ENCODE assay signal across 8 cellular contexts in the genomic region with DNA sequence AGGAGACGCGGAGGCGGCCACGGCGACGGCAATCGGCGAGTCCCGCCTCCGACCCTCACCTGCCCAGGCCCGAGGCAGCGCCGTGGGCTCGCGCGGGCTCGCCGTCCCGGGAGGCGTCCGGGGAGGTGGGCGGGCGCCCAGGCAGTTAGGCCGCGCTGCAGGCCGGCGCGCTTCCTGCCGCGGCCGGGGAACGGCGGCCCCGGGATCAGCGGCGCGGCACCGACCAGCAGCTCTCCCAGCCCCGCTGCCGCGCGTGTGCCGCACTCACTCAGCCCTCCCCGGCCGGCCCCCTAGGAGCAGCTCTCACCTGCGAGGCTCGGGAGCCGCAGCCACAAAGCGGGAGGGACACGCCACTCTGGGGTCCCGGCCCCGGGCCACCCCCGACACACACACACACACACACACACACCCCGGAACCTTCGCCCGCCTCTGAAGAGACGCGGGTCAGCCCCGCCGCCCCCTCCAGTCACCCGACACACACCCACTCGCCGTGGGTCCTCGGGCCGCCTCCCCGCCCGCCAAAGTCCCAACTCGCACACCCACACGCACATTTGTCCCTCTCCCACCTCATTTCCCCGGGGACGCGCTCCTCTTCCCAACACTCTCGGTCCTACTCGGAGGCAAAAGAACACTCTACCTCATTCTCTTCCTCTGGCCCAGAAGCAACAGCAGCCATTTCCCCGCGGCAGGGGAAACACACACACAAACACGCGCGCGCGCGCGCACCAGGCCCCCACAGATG. TPM values are rescaled to one million over a fixed set of nuclear protein-coding genes. Genes with fewer than 3 reads are reported as not detected.
A peak's percentile ranks its signal among the peaks of the same experiment; 100 is the strongest.
DNase-seq lines count a peak whose midpoint lies in the region; ATAC-seq and TF ChIP-seq lines count a peak whose summit lies in the region.

CNOT6L (minus strand) TSS at position 702 of the 742 bp plus-strand sequence; CDS start at position 642, 60 bp downstream.

- peak; percentile 25 for ATAC-seq in HG02763 (IDR thresholded peaks at IDR 0.05; ENCODE audit: unreplicated experiment)

- under 1% methylated on average over 83 of the region's 83 CpGs for WGBS in liver

- no peaks in the 10 kb centered on the region for H3K9me3 ChIP-seq in liver (ENCODE audit: control insufficient read depth in 4 of 4, low read length in 3 of 4)

- H3K4me3 ChIP-seq in GM12875 (ENCODE audit: low read depth, low read length) (peak within 1 kb of the TSS; percentile 90), liver (ENCODE audit: low read depth in 1 of 3, low read length in 3 of 3) (peak within 1 kb of the TSS; percentile 86 to 98 (median 94))

- TF ChIP-seq CTCF in GM12875 (IDR thresholded peaks at IDR 0.05; ENCODE audit: borderline replicate concordance, insufficient read depth, low read depth, low read length) (no peak), liver (IDR thresholded peaks at IDR 0.05; ENCODE audit: low read depth, low read length, missing input control) (no peak)

- H3K36me3 ChIP-seq in liver (ENCODE audit: control insufficient read depth in 4 of 4, insufficient read depth in 3 of 4, low read depth in 1 of 4, low read length in 3 of 4): no peaks in the 10 kb centered on the region

- no peaks in the 10 kb centered on the region for H3K27me3 ChIP-seq in liver (ENCODE audit: control insufficient read depth in 4 of 4, insufficient read depth in 4 of 4, low read length in 3 of 4)

- peaks cover 2 to 46% (median 32%) of the 10 kb centered on the region in 4 donors for H3K4me1 ChIP-seq in liver (ENCODE audit: control insufficient read depth in 4 of 4, insufficient read depth in 4 of 4, low read length in 3 of 4)

- peak; percentile 54 for DNase-seq in NCI-H345 (lab: John Stamatoyannopoulos, UW)
- DNase-seq in activated CD4-positive, alpha-beta T cell treated with anti-CD3 and anti-CD28 coated beads, Interleukin-2, amount 50 U/mL, for 48 hours: peak; percentile 71 to 80
- DNase-seq in dermis microvascular lymphatic vessel endothelial cell (ENCODE audit: low read depth in 2 of 2): peak in 1 of 2 donors; percentile 82
- peak; percentile 45 to 78 for DNase-seq in stimulated activated CD4-positive, alpha-beta T cell treated with anti-CD3 and anti-CD28 coated beads, Interleukin-4, amount 100 ng/mL, for 4 hours
- DNase-seq in NCI-H1694 (lab: John Stamatoyannopoulos, UW): no peak

- peak within 1 kb of the TSS; percentile 98 to 99 for H3K9ac ChIP-seq in liver (ENCODE audit: low read depth in 1 of 2, low read length in 2 of 2)

- no peak for TF ChIP-seq RAD21 in liver (IDR thresholded peaks at IDR 0.05)

- H3K27ac ChIP-seq in liver (ENCODE audit: low read depth in 1 of 2, low read length in 2 of 2): peak within 1 kb of the TSS; percentile 99 to 100

TF ChIP-seq in liver, 16 proteins besides CTCF, POLR2A, EP300 and RAD21:
- TF ChIP-seq YY1 (IDR thresholded peaks at IDR 0.05): peak; percentile 42
- TF ChIP-seq, protein P1, sequence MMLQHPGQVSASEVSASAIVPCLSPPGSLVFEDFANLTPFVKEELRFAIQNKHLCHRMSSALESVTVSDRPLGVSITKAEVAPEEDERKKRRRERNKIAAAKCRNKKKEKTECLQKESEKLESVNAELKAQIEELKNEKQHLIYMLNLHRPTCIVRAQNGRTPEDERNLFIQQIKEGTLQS (IDR thresholded peaks at IDR 0.05): no peak
TF ChIP-seq in liver: peak in this region for 1.

RNA-seq across cellular contexts. Expression of gene CNOT6L, which starts in this region (rescaled TPM):
- 32.1 and 40.3 TPM in 2 replicates for total RNA-seq in dermis microvascular lymphatic vessel endothelial cell
- total RNA-seq in liver: 10 to 100 TPM; 14.8 to 17.7 TPM
- 1 to 10 TPM; 4.4 to 6.2 TPM for polyA plus RNA-seq in liver
